8 cellular contexts compared by ENCODE assay signal in the genomic region with DNA sequence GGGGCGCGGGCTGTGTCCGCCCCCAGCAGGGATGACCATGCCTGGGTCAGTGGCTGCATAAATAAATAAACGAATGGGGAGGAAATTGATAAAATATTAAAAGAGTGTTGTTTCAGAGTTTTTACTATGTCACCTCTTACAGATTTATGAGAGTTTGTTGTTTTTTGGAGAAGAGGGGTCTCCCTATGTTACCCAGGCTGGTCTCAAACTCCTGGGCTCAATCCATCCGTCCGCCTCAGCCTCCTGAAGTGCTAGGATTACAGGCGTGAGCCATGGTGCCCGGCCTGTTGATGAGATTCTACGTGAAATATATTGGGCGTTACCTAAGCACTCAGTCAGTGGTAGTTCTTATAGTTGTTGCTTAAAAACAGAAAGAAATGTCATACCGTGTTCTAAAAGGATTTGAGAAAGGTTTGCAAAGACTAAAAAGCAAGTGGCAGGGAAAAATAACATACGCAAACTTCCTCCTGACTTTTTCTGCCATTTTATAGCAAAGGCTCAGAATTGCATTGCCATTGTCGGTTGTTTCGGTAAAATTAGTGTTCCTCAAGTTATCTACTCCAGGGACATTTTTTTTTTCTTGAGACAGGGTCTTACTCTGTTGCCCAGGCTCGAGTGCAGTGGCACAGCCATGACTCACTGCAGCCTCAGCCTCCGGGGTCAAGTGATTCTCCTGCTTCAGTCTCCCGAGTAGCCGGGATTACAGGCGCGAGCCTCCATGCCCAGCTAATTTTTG. TPM values are rescaled to one million over a fixed set of nuclear protein-coding genes. Genes with fewer than 3 reads are reported as not detected.
DNase-seq lines count a peak whose midpoint lies in the region; ATAC-seq, FAIRE-seq and TF ChIP-seq lines count a peak whose summit lies in the region.

No MANE protein-coding gene starts in this region.

- H3K4me3 Mint-ChIP-seq in memory B cell = peak overlapping the region; percentile 80

- peak overlapping the region; percentile 81 for H3K27ac Mint-ChIP-seq in memory B cell

- CTCF ChIA-PET in GM12878 (lab: Yijun Ruan, JAX) = interaction anchor here (0.9 to 2.0 kb wide), 3 partner anchors 9 to 44 kb away, joined by 4 to 6 read pairs (median 4); no protein-coding TSS in a partner anchor

- intact Hi-C loops in GM12878 (cut with micrococcal nuclease; ENCODE audit: unreplicated experiment) = no loop called here

- peak overlapping the region; percentile 84 for H3K27ac ChIP-seq in 22Rv1
- H3K27ac ChIP-seq in GM12878 (ENCODE audit: control insufficient read depth, insufficient read depth) = peak overlapping the region; percentile 80

- H4K20me1 ChIP-seq in GM12878 (ENCODE audit: control insufficient read depth, insufficient read depth) = no peaks in the 10 kb centered on the region

- peak overlapping the region; percentile 87 for H3K9ac ChIP-seq in GM12878 (ENCODE audit: control insufficient read depth, insufficient read depth, low read length)

- DNase-seq in GM12878 (ENCODE audit: low read depth, low spot score) = no peak
- no peak for DNase-seq in memory B cell (ENCODE audit: low spot score in 2 of 2)
- no peak for DNase-seq in NCI-H1105 (lab: John Stamatoyannopoulos, UW)
- no peak for DNase-seq in NCI-H524 treated with DMSO at 0.1 percent for 48 hours (lab: John Stamatoyannopoulos, UW)

- H3K4me1 ChIP-seq in GM12878 (ENCODE audit: control insufficient read depth, insufficient read depth, low read length) = 0 out of 2 replicates have a peak, but pooled peaks cover 3% of the 10 kb centered on the region

- H3K4me2 ChIP-seq in GM12878 (ENCODE audit: control insufficient read depth, insufficient read depth) = peak overlapping the region; percentile 72

- no peak for FAIRE-seq in GM12878 (lab: Jason Lieb, UNC)

- H3K9me3 ChIP-seq in GM12878 (replicated peaks; ENCODE audit: control insufficient read depth, insufficient read depth, low read length) = no peaks in the 10 kb centered on the region; the same call in 2 of the 3 replicates

- H3K4me3 ChIP-seq in GM12878 = peak overlapping the region; percentile 85

- in situ Hi-C loops in GM12878 (cut with MboI) = no loop called here

- H3K36me3 ChIP-seq in GM12878 (ENCODE audit: control insufficient read depth in 2 of 2, insufficient read depth in 2 of 2, low read length in 1 of 2) = no peaks in the 10 kb centered on the region

- RAD21 ChIA-PET in GM12878 (lab: Charles Lee; ENCODE audit: unreplicated experiment) = interaction anchor here (1.5 kb wide), 1 partner anchor 40 kb away, joined by 14 read pairs; a partner anchor contains a TSS

- H3K27me3 Mint-ChIP-seq in memory B cell = peaks cover 7% of the 10 kb centered on the region

- H3K27me3 ChIP-seq in GM12878 (replicated peaks in 1 of 2; ENCODE audit: control insufficient read depth in 2 of 2, insufficient read depth in 2 of 2, low read length in 1 of 2) = no peaks in the 10 kb centered on the region

- H2AFZ ChIP-seq in GM12878 (ENCODE audit: control insufficient read depth, low read depth, low read length) = peak overlapping the region; percentile 67

- no peak for TF ChIP-seq RAD21 in GM12878 (IDR thresholded peaks at IDR 0.05; ENCODE audit: insufficient read depth, low read depth, low read length)

- POLR2A ChIA-PET in GM12878 (lab: Charles Lee) = interaction anchor here (1.2 to 2.9 kb wide), 3 partner anchors 40 to 133 kb away, joined by 4 to 24 read pairs (median 6); a partner anchor contains a TSS

- SMC1A ChIA-PET in GM12878 (lab: Charles Lee; ENCODE audit: uncharacterized antibody, unreplicated experiment) = interaction anchor here (1.2 kb wide), 1 partner anchor 82 kb away, joined by 4 read pairs; no protein-coding TSS in a partner anchor

- TF ChIP-seq CTCF in 22Rv1 (IDR thresholded peaks at IDR 0.05) (no peak), GM12878 (IDR thresholded peaks at IDR 0.05 in 2 of 3, conservative IDR thresholded peaks at IDR 0.05 in 1 of 3; ENCODE audit: control insufficient read depth in 2 of 3, extremely low read depth in 1 of 3, insufficient read depth in 1 of 3, low read depth in 3 of 3, low read length in 3 of 3) (no peak)

- peaks cover 3% of the 10 kb centered on the region; the same call in 1 of the 2 replicates for H3K79me2 ChIP-seq in GM12878 (ENCODE audit: control insufficient read depth, insufficient read depth, low read length)

- no peak for TF ChIP-seq POLR2A in GM12878 (IDR thresholded peaks at IDR 0.05; ENCODE audit: low read depth, low read length)

- no peaks in the 10 kb centered on the region for H3K36me3 Mint-ChIP-seq in memory B cell

- TSS peak; percentile 98 for BruUV-seq in GM12878 (replicated peaks; lab: Mats Ljungman, UMichigan)

- no peak for TF ChIP-seq EP300 in GM12878 (IDR thresholded peaks at IDR 0.05; ENCODE audit: borderline replicate concordance in 1 of 2, control insufficient read depth in 1 of 2, low read depth in 2 of 2, low read length in 2 of 2)

- WGBS in GM12878 (ENCODE audit: insufficient coverage, insufficient replicate concordance, low lambda C conversion rate, missing lambda C conversion rate) = 47% methylated on average over 20 of the region's 20 CpGs

- H3K9me3 Mint-ChIP-seq in memory B cell = peaks cover 2% of the 10 kb centered on the region

- ATAC-seq in HG02852 (IDR thresholded peaks at IDR 0.05; ENCODE audit: unreplicated experiment) (peak; percentile 4), GM12878 (no peak), memory B cell (ENCODE audit: low read depth) (no peak), GM18873 (IDR thresholded peaks at IDR 0.05; ENCODE audit: low FRiP score, unreplicated experiment) (no peak), GM21423 (IDR thresholded peaks at IDR 0.05; ENCODE audit: unreplicated experiment) (no peak)

- peaks cover 7% of the 10 kb centered on the region for H3K4me1 Mint-ChIP-seq in memory B cell

TF ChIP-seq in GM12878, 131 proteins besides CTCF, POLR2A, EP300 and RAD21 (continues in another document):
- TF ChIP-seq, protein P1, sequence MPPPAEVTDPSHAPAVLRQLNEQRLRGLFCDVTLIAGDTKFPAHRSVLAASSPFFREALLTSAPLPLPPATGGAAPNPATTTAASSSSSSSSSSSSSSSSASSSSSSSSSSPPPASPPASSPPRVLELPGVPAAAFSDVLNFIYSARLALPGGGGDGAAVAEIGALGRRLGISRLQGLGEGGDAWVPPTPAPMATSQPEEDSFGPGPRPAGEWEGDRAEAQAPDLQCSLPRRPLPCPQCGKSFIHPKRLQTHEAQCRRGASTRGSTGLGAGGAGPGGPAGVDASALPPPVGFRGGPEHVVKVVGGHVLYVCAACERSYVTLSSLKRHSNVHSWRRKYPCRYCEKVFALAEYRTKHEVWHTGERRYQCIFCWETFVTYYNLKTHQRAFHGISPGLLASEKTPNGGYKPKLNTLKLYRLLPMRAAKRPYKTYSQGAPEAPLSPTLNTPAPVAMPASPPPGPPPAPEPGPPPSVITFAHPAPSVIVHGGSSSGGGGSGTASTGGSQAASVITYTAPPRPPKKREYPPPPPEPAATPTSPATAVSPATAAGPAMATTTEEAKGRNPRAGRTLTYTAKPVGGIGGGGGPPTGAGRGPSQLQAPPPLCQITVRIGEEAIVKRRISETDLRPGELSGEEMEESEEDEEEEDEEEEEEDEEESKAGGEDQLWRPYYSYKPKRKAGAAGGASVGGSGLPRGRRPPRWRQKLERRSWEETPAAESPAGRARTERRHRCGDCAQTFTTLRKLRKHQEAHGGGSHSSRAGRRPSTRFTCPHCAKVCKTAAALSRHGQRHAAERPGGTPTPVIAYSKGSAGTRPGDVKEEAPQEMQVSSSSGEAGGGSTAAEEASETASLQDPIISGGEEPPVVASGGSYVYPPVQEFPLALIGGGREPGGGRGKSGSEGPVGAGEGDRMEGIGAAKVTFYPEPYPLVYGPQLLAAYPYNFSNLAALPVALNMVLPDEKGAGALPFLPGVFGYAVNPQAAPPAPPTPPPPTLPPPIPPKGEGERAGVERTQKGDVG (CRISPR knock-in tag; IDR thresholded peaks at IDR 0.05) = 0 out of 2 replicates have a peak, but pooled peaks have one; percentile 72
- no peak for TF ChIP-seq ZZZ3 (IDR thresholded peaks at IDR 0.05; ENCODE audit: control insufficient read depth, insufficient read length, low read depth)

RNA-seq across cellular contexts. Expression of a gene that starts 39.5 kb away (rescaled TPM):
- total RNA-seq in GM12878 (2013; cell fraction: nucleolus; rRNA removed) = 54.8 and 57.8 TPM in 2 replicates
- total RNA-seq in GM12878 (2014; rRNA removed) (10.6 and 11.6 TPM in 2 replicates), GM12878 (2014; rRNA removed; fragmentation: Illumina TruSeq; extraction: Trizol) (5.6 and 5.9 TPM in 2 replicates), GM12878 (2021) (30.8 and 31.8 TPM in 2 replicates)
- polyA plus RNA-seq in GM12878 (2011; ENCODE audit: low read depth) = 3.2 TPM
- polyA plus RNA-seq in GM12878 (2011; rRNA removed) (2.2 and 3.6 TPM in 2 replicates), GM12878 (2014; fragmentation: Illumina TruSeq; extraction: Trizol) (2.0 and 4.0 TPM in 2 replicates), GM12878 (2014; fragmentation: Nextera tagmentation; extraction: Ambion mirVana) (under 1 TPM; 0.24 TPM), GM12878 (2014; rRNA removed) (8.5 and 10.2 TPM in 2 replicates), GM12878 (2016; fragmentation: Nextera tagmentation; extraction: Ambion mirVana) (1 to 10 TPM; 4.4 to 4.7 TPM)
- 4.7 and 5.3 TPM in 2 replicates for polyA plus RNA-seq in GM12878 (2011; cell fraction: cytosol; rRNA removed)
- 10.5 and 16.9 TPM in 2 replicates for polyA plus RNA-seq in GM12878 (2011; cell fraction: nucleus; rRNA removed)
- polyA plus RNA-seq in GM12878 (2012) = 7.8 and 10.2 TPM in 2 replicates
- 7.5 and 18.3 TPM in 2 replicates for polyA minus RNA-seq in GM12878 (2011; rRNA and poly(A)+ RNA removed)
- polyA minus RNA-seq in GM12878 (2011; cell fraction: cytosol; rRNA and poly(A)+ RNA removed) = 12.9 and 15.0 TPM in 2 replicates
- 6.5 and 13.9 TPM in 2 replicates for polyA minus RNA-seq in GM12878 (2011; cell fraction: nucleus; rRNA and poly(A)+ RNA removed)
